ENCODE assay signal across 2 cellular contexts in the genomic region with DNA sequence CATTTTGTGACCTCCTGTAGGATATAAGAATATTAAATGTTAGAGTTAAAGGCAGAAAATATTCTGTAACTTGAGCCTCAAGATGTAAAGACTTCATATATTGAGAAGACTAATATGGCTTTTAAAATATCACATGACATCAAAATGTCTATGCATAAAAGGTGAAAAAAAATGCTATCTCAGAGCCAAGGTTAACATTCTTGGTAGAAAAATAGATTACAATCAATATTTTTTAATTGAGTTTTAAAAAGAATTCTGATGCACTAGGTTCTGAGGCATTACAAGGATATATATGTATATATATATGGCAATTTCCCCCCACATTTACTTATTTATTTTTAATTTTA.
A peak's percentile ranks its signal among the peaks of the same experiment; 100 is the strongest.
TF ChIP-seq lines count a peak whose summit lies in the region.

No MANE protein-coding gene starts in this region.

TF ChIP-seq in HepG2, 621 proteins besides CTCF, POLR2A, EP300 and RAD21:
- no peak for TF ChIP-seq ZNF75D (CRISPR knock-in tag; IDR thresholded peaks at IDR 0.05; ENCODE audit: borderline replicate concordance)
- TF ChIP-seq, protein P1, sequence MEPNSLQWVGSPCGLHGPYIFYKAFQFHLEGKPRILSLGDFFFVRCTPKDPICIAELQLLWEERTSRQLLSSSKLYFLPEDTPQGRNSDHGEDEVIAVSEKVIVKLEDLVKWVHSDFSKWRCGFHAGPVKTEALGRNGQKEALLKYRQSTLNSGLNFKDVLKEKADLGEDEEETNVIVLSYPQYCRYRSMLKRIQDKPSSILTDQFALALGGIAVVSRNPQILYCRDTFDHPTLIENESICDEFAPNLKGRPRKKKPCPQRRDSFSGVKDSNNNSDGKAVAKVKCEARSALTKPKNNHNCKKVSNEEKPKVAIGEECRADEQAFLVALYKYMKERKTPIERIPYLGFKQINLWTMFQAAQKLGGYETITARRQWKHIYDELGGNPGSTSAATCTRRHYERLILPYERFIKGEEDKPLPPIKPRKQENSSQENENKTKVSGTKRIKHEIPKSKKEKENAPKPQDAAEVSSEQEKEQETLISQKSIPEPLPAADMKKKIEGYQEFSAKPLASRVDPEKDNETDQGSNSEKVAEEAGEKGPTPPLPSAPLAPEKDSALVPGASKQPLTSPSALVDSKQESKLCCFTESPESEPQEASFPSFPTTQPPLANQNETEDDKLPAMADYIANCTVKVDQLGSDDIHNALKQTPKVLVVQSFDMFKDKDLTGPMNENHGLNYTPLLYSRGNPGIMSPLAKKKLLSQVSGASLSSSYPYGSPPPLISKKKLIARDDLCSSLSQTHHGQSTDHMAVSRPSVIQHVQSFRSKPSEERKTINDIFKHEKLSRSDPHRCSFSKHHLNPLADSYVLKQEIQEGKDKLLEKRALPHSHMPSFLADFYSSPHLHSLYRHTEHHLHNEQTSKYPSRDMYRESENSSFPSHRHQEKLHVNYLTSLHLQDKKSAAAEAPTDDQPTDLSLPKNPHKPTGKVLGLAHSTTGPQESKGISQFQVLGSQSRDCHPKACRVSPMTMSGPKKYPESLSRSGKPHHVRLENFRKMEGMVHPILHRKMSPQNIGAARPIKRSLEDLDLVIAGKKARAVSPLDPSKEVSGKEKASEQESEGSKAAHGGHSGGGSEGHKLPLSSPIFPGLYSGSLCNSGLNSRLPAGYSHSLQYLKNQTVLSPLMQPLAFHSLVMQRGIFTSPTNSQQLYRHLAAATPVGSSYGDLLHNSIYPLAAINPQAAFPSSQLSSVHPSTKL (CRISPR knock-in tag; IDR thresholded peaks at IDR 0.05): 0 out of 2 replicates have a peak, but pooled peaks have one; percentile 1
TF ChIP-seq in HepG2: peak in this region for 1.

TF ChIP-seq in GM23338, 12 proteins besides CTCF, POLR2A, EP300 and RAD21:
- TF ChIP-seq, protein P2, sequence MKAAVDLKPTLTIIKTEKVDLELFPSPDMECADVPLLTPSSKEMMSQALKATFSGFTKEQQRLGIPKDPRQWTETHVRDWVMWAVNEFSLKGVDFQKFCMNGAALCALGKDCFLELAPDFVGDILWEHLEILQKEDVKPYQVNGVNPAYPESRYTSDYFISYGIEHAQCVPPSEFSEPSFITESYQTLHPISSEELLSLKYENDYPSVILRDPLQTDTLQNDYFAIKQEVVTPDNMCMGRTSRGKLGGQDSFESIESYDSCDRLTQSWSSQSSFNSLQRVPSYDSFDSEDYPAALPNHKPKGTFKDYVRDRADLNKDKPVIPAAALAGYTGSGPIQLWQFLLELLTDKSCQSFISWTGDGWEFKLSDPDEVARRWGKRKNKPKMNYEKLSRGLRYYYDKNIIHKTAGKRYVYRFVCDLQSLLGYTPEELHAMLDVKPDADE (IDR thresholded peaks at IDR 0.05): no peak
- TF ChIP-seq EZH2phosphoT487 (IDR thresholded peaks at IDR 0.05; ENCODE audit: unreplicated experiment) (no peak), STAT1 (IDR thresholded peaks at IDR 0.05; ENCODE audit: unreplicated experiment) (no peak), CREB1 (CRISPR knock-in tag; IDR thresholded peaks at IDR 0.05; ENCODE audit: low read depth) (no peak), ZNF331 (CRISPR knock-in tag; IDR thresholded peaks at IDR 0.05; ENCODE audit: low read depth) (no peak), NANOG (IDR thresholded peaks at IDR 0.05; ENCODE audit: borderline replicate concordance) (no peak), JUNB (IDR thresholded peaks at IDR 0.05; ENCODE audit: unreplicated experiment) (no peak), ZNF114 (CRISPR knock-in tag; IDR thresholded peaks at IDR 0.05) (no peak), POLR2AphosphoS5 (IDR thresholded peaks at IDR 0.05; ENCODE audit: low read depth) (no peak), EZH2 (IDR thresholded peaks at IDR 0.05; ENCODE audit: low read depth, unreplicated experiment) (no peak)
- TF ChIP-seq, protein P3, sequence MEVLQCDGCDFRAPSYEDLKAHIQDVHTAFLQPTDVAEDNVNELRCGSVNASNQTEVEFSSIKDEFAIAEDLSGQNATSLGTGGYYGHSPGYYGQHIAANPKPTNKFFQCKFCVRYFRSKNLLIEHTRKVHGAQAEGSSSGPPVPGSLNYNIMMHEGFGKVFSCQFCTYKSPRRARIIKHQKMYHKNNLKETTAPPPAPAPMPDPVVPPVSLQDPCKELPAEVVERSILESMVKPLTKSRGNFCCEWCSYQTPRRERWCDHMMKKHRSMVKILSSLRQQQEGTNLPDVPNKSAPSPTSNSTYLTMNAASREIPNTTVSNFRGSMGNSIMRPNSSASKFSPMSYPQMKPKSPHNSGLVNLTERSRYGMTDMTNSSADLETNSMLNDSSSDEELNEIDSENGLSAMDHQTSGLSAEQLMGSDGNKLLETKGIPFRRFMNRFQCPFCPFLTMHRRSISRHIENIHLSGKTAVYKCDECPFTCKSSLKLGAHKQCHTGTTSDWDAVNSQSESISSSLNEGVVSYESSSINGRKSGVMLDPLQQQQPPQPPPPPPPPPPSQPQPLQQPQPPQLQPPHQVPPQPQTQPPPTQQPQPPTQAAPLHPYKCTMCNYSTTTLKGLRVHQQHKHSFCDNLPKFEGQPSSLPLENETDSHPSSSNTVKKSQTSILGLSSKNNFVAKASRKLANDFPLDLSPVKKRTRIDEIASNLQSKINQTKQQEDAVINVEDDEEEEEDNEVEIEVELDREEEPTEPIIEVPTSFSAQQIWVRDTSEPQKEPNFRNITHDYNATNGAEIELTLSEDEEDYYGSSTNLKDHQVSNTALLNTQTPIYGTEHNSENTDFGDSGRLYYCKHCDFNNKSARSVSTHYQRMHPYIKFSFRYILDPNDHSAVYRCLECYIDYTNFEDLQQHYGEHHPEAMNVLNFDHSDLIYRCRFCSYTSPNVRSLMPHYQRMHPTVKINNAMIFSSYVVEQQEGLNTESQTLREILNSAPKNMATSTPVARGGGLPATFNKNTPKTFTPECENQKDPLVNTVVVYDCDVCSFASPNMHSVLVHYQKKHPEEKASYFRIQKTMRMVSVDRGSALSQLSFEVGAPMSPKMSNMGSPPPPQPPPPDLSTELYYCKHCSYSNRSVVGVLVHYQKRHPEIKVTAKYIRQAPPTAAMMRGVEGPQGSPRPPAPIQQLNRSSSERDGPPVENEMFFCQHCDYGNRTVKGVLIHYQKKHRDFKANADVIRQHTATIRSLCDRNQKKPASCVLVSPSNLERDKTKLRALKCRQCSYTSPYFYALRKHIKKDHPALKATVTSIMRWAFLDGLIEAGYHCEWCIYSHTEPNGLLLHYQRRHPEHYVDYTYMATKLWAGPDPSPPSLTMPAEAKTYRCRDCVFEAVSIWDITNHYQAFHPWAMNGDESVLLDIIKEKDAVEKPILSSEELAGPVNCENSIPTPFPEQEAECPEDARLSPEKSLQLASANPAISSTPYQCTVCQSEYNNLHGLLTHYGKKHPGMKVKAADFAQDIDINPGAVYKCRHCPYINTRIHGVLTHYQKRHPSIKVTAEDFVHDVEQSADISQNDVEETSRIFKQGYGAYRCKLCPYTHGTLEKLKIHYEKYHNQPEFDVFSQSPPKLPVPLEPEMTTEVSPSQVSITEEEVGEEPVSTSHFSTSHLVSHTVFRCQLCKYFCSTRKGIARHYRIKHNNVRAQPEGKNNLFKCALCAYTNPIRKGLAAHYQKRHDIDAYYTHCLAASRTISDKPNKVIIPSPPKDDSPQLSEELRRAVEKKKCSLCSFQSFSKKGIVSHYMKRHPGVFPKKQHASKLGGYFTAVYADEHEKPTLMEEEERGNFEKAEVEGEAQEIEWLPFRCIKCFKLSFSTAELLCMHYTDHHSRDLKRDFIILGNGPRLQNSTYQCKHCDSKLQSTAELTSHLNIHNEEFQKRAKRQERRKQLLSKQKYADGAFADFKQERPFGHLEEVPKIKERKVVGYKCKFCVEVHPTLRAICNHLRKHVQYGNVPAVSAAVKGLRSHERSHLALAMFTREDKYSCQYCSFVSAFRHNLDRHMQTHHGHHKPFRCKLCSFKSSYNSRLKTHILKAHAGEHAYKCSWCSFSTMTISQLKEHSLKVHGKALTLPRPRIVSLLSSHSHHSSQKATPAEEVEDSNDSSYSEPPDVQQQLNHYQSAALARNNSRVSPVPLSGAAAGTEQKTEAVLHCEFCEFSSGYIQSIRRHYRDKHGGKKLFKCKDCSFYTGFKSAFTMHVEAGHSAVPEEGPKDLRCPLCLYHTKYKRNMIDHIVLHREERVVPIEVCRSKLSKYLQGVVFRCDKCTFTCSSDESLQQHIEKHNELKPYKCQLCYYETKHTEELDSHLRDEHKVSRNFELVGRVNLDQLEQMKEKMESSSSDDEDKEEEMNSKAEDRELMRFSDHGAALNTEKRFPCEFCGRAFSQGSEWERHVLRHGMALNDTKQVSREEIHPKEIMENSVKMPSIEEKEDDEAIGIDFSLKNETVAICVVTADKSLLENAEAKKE (CRISPR knock-in tag; IDR thresholded peaks at IDR 0.05): no peak
- TF ChIP-seq, protein P4, sequence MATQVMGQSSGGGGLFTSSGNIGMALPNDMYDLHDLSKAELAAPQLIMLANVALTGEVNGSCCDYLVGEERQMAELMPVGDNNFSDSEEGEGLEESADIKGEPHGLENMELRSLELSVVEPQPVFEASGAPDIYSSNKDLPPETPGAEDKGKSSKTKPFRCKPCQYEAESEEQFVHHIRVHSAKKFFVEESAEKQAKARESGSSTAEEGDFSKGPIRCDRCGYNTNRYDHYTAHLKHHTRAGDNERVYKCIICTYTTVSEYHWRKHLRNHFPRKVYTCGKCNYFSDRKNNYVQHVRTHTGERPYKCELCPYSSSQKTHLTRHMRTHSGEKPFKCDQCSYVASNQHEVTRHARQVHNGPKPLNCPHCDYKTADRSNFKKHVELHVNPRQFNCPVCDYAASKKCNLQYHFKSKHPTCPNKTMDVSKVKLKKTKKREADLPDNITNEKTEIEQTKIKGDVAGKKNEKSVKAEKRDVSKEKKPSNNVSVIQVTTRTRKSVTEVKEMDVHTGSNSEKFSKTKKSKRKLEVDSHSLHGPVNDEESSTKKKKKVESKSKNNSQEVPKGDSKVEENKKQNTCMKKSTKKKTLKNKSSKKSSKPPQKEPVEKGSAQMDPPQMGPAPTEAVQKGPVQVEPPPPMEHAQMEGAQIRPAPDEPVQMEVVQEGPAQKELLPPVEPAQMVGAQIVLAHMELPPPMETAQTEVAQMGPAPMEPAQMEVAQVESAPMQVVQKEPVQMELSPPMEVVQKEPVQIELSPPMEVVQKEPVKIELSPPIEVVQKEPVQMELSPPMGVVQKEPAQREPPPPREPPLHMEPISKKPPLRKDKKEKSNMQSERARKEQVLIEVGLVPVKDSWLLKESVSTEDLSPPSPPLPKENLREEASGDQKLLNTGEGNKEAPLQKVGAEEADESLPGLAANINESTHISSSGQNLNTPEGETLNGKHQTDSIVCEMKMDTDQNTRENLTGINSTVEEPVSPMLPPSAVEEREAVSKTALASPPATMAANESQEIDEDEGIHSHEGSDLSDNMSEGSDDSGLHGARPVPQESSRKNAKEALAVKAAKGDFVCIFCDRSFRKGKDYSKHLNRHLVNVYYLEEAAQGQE (IDR thresholded peaks at IDR 0.05; ENCODE audit: unreplicated experiment): no peak
